In the genomic region with DNA sequence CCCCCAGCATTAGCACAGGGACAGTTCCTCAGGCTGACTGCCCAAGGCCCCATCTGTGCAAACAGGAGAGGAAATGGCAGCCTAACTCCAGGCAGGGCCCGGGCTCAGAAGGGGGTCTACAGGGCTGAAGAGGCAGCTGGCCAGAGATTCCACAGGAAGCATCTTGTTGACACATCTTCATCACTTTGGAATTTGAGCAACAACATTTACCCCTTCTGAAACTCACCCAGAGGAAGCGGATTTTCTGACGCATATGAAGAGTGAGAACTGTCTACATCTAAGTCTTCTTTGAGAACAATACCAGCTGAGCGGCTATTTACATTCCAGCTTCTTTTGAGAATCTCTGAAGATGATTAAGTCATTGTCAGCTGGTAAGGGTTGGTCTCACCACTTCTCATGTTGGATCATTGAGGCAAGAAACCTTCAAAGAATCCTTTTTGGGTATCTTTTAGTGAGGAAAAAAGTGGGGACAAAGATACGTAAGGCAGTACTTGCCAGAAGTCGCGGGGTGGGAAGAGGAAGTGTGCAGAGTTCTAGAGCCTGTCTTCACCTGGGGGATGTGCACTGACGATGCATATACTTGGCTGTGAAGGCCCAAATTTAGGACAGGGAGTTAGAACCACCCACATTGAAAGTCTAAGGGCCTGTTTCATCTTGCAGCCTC, we compare ENCODE assay signal across 8 cellular contexts. TPM values are rescaled to one million over a fixed set of nuclear protein-coding genes. Genes with fewer than 3 reads are reported as not detected.
DNase-seq lines count a peak whose midpoint lies in the region; ATAC-seq, FAIRE-seq and TF ChIP-seq lines count a peak whose summit lies in the region.

No MANE protein-coding gene starts in this region.

- ATAC-seq in GM19467 (IDR thresholded peaks at IDR 0.05; ENCODE audit: unreplicated experiment) (peak; percentile 45), GM21737 (IDR thresholded peaks at IDR 0.05; ENCODE audit: unreplicated experiment) (no peak)

- H3K36me3 ChIP-seq in brain microvascular endothelial cell (replicated peaks): no peaks in the 10 kb centered on the region
- no peaks in the 10 kb centered on the region for H3K36me3 ChIP-seq in thymus (ENCODE audit: control insufficient read depth, insufficient read depth)

- no peak for TF ChIP-seq CTCF in brain microvascular endothelial cell (IDR thresholded peaks at IDR 0.05; ENCODE audit: low read depth, low read length, missing control alignments)

- H3K27ac ChIP-seq in brain microvascular endothelial cell (peak overlapping the region; percentile 87), thymus (ENCODE audit: low read depth) (peak overlapping the region; percentile 84)

- peak; percentile 90 for DNase-seq in EH (ENCODE audit: low read depth)
- DNase-seq in HTR-8/SVneo (ENCODE audit: insufficient read length, low spot score): peak; percentile 41
- peak; percentile 93 for DNase-seq in brain microvascular endothelial cell
- no peak for DNase-seq in NCI-H187 treated with DMSO at 0.1 percent for 48 hours (lab: John Stamatoyannopoulos, UW)
- DNase-seq in 8988T: no peak

- H3K4me3 ChIP-seq in brain microvascular endothelial cell (ENCODE audit: low read depth, low read length): no peak overlapping the region
- no peak overlapping the region for H3K4me3 ChIP-seq in thymus (ENCODE audit: low read length)

- WGBS in thymus: 64% methylated on average over 8 of the region's 8 CpGs

- in situ Hi-C loops in brain microvascular endothelial cell (cut with HindIII; ENCODE audit: low pct_ligation_motif_present, low sequenced_read_pairs): no loop called here

- H3K4me1 ChIP-seq in thymus (ENCODE audit: control insufficient read depth, insufficient read depth, low read length): peaks cover 60% of the 10 kb centered on the region

- H3K9me3 ChIP-seq in thymus (ENCODE audit: control insufficient read depth): no peaks in the 10 kb centered on the region

- FAIRE-seq in HTR-8/SVneo (lab: Jason Lieb, UNC): peak; percentile 58

- H3K27me3 ChIP-seq in brain microvascular endothelial cell (replicated peaks) (no peaks in the 10 kb centered on the region), thymus (ENCODE audit: control insufficient read depth, insufficient read depth) (no peaks in the 10 kb centered on the region)

RNA-seq across cellular contexts. Expression of gene SRP14, which starts 25.4 kb away (rescaled TPM):
- 522 TPM for polyA plus RNA-seq in thymus

RNA-seq across cellular contexts. Expression of gene BMF, which starts 44.3 kb away (rescaled TPM):
- 70.4 TPM for polyA plus RNA-seq in thymus

Comparison
In these comparisons a context has a peak if more than half of its experiments do, and no peak if none do; other contexts are left out.
1. DNase-seq: peak in EH (single experiment), HTR-8/SVneo (single experiment) and brain microvascular endothelial cell (single experiment); none in NCI-H187 treated with DMSO at 0.1 percent for 48 hours (single experiment) and 8988T (single experiment).